In the genomic region with DNA sequence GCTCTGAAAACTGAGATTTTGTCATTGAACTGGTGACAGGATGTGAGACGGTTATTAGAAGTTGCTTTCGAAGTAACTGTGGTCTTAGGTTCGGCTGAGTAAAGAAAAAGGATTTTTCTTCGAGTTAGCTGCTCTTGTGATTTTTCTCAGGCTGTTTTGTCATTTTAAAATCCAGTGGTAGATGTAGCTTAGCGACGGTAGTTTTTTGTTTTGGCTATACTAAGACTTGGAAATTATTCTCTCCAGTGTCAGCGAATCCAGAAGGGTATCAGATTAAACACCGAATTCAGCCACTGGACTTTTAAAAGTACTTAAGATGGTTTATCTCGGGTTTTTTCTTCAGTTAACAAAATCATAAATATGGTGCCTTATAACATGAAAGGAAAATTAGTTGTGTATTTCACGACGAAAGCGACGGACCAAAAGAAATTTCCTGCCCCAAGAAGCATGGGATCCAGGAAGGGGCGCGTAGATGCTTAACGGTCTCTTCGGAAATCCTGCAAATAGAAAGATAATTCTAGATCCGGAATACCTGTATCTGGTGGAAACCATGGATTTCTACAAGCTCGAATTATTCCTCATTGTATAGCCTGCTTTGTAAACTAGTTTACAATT, we compare ENCODE assay signal across 8 cellular contexts. TPM values are rescaled to one million over a fixed set of nuclear protein-coding genes. Genes with fewer than 3 reads are reported as not detected.
DNase-seq lines count a peak whose midpoint lies in the region; ATAC-seq, FAIRE-seq and TF ChIP-seq lines count a peak whose summit lies in the region.

No MANE protein-coding gene starts in this region.

- no peak for TF ChIP-seq EP300 in K562 (IDR thresholded peaks at IDR 0.05; ENCODE audit: low read length)

- intact Hi-C loops in K562 (cut with micrococcal nuclease) (no loop called here), lower lobe of right lung (cut with DNase I) (no loop called here)

- peaks cover 35% of the 10 kb centered on the region for H3K79me2 ChIP-seq in K562 (ENCODE audit: control insufficient read depth, insufficient read depth, low read length)

- POLR2A ChIA-PET in K562 (lab: Yijun Ruan, JAX), result interaction anchor here (0.6 to 1.3 kb wide), 7 partner anchors 10 to 477 kb away, joined by 3 to 4 read pairs (median 3); no protein-coding TSS in a partner anchor

- no peak for TF ChIP-seq CTCF in K562 (IDR thresholded peaks at IDR 0.05 in 2 of 3, conservative IDR thresholded peaks at IDR 0.05 in 1 of 3; ENCODE audit: insufficient read depth in 2 of 3, low read depth in 1 of 3, low read length in 3 of 3)
- TF ChIP-seq CTCF in lower lobe of right lung (IDR thresholded peaks at IDR 0.05), result no peak
- TF ChIP-seq CTCF in type B pancreatic cell (conservative IDR thresholded peaks at IDR 0.05), result no peak

- peak overlapping the region; percentile 81 for H3K4me3 Mint-ChIP-seq in activated naive CD4-positive, alpha-beta T cell treated with anti-CD3 and anti-CD28 coated beads, Interleukin-2, amount 10 ng/mL, durations not matched to agents 7 days and 5 days
- H3K4me3 Mint-ChIP-seq in type B pancreatic cell, result peak overlapping the region; percentile 86

- peaks cover 40% of the 10 kb centered on the region for H3K4me1 Mint-ChIP-seq in activated naive CD4-positive, alpha-beta T cell treated with anti-CD3 and anti-CD28 coated beads, Interleukin-2, amount 10 ng/mL, durations not matched to agents 7 days and 5 days
- H3K4me1 Mint-ChIP-seq in type B pancreatic cell (ENCODE audit: unreplicated experiment), result peaks cover 24% of the 10 kb centered on the region

- no peak for TF ChIP-seq RAD21 in K562 (CRISPR knock-in tag; conservative IDR thresholded peaks at IDR 0.05 in 1 of 2, IDR thresholded peaks at IDR 0.05 in 1 of 2)

- in situ Hi-C loops in K562 (cut with MboI), result no loop called here

- H3K27ac ChIP-seq in K562 (ENCODE audit: extremely low read depth, low read depth, low read length) (peak overlapping the region; percentile 95), lower lobe of right lung (peak overlapping the region; percentile 98)

- BruUV-seq in K562 (replicated peaks; lab: Mats Ljungman, UMichigan), result TSS peak; percentile 74

- H2AFZ ChIP-seq in K562 (ENCODE audit: low read depth, low read length), result peak overlapping the region; percentile 3; the same call in 1 of the 2 replicates

- no peaks in the 10 kb centered on the region for H3K9me3 Mint-ChIP-seq in activated naive CD4-positive, alpha-beta T cell treated with anti-CD3 and anti-CD28 coated beads, Interleukin-2, amount 10 ng/mL, durations not matched to agents 7 days and 5 days
- H3K9me3 Mint-ChIP-seq in type B pancreatic cell, result no peaks in the 10 kb centered on the region

- peaks cover 6% of the 10 kb centered on the region for H3K27me3 Mint-ChIP-seq in activated naive CD4-positive, alpha-beta T cell treated with anti-CD3 and anti-CD28 coated beads, Interleukin-2, amount 10 ng/mL, durations not matched to agents 7 days and 5 days
- no peaks in the 10 kb centered on the region for H3K27me3 Mint-ChIP-seq in type B pancreatic cell

- no peaks in the 10 kb centered on the region; the same call in none of the 2 replicates for H4K20me1 ChIP-seq in K562 (replicated peaks; ENCODE audit: control insufficient read depth, insufficient read depth, low read length)

- WGBS in K562 (ENCODE audit: insufficient coverage, low coverage, missing lambda C conversion rate), result 5% methylated on average over 19 of the region's 19 CpGs

- H3K36me3 Mint-ChIP-seq in activated naive CD4-positive, alpha-beta T cell treated with anti-CD3 and anti-CD28 coated beads, Interleukin-2, amount 10 ng/mL, durations not matched to agents 7 days and 5 days, result peaks cover 32% of the 10 kb centered on the region
- H3K36me3 Mint-ChIP-seq in type B pancreatic cell, result peaks cover 17% of the 10 kb centered on the region

- H3K9ac ChIP-seq in K562 (ENCODE audit: insufficient read depth in 1 of 2, low read depth in 2 of 2, low read length in 2 of 2), result peak overlapping the region; percentile 81 to 99

- H3K4me1 ChIP-seq in K562 (replicated peaks in 1 of 2; ENCODE audit: control insufficient read depth in 2 of 2, insufficient read depth in 2 of 2, low read length in 2 of 2), result peaks cover 18 to 26% of the 10 kb centered on the region in 2 experiments
- peaks cover 52% of the 10 kb centered on the region for H3K4me1 ChIP-seq in lower lobe of right lung

- H3K9me1 ChIP-seq in K562 (ENCODE audit: control insufficient read depth, insufficient read depth, low read length), result no peaks in the 10 kb centered on the region

- H3K27me3 ChIP-seq in K562 (ENCODE audit: control insufficient read depth in 2 of 2, insufficient read depth in 2 of 2, low read length in 2 of 2) (no peaks in the 10 kb centered on the region), lower lobe of right lung (ENCODE audit: low read depth) (no peaks in the 10 kb centered on the region)

- peak; percentile 80 for FAIRE-seq in K562 (lab: Jason Lieb, UNC)

- DNase-seq in activated naive CD4-positive, alpha-beta T cell treated with anti-CD3 and anti-CD28 coated beads, Interleukin-2, amount 10 ng/mL, durations not matched to agents 7 days and 5 days, result no peak
- no peak for DNase-seq in activated naive CD4-positive, alpha-beta T cell treated with anti-CD3 and anti-CD28 coated beads, Interleukin-2, amount 50 U/mL, for 16 hours
- DNase-seq in K562 (ENCODE audit: extremely low read depth in 1 of 4, low spot score in 3 of 4) (peak in 1 of 4 experiments; percentile 10), lower lobe of right lung (no peak), type B pancreatic cell (ENCODE audit: extremely low spot score, unreplicated experiment) (no peak), mesenteric fat pad (ENCODE audit: low spot score) (no peak), HuH-7.5 (ENCODE audit: low spot score) (no peak)

- no peaks in the 10 kb centered on the region for H3K9me3 ChIP-seq in K562 (replicated peaks; ENCODE audit: control insufficient read depth, insufficient read depth, low read depth, low read length)
- no peaks in the 10 kb centered on the region for H3K9me3 ChIP-seq in lower lobe of right lung

- peak; percentile 4; the same call in 1 of the 2 replicates for TF ChIP-seq POLR2A in K562 (conservative IDR thresholded peaks at IDR 0.05)

- H3K27ac Mint-ChIP-seq in activated naive CD4-positive, alpha-beta T cell treated with anti-CD3 and anti-CD28 coated beads, Interleukin-2, amount 10 ng/mL, durations not matched to agents 7 days and 5 days, result peak overlapping the region; percentile 93
- peak overlapping the region; percentile 95 for H3K27ac Mint-ChIP-seq in type B pancreatic cell

- peaks cover 46% of the 10 kb centered on the region for H3K36me3 ChIP-seq in K562 (ENCODE audit: control insufficient read depth, insufficient read depth, low read length)
- H3K36me3 ChIP-seq in lower lobe of right lung, result peaks cover 22% of the 10 kb centered on the region

- CTCF ChIA-PET in activated naive CD4-positive, alpha-beta T cell treated with anti-CD3 and anti-CD28 coated beads, Interleukin-2, amount 10 ng/mL, durations not matched to agents 7 days and 5 days (lab: Charles Lee), result interaction anchor here (1.0 to 2.2 kb wide), 3 partner anchors 53 to 111 kb away, joined by 3 to 8 read pairs (median 7); partner anchors contain the start of gene WDR33
- CTCF ChIA-PET in K562 (lab: Yijun Ruan, JAX; ENCODE audit: low intra/inter-chr PET ratio), result interaction anchor here (0.6 kb wide), 1 partner anchor 141 kb away, joined by 3 read pairs; no protein-coding TSS in a partner anchor

- peak overlapping the region; percentile 83 for H3K4me3 ChIP-seq in K562
- peak overlapping the region; percentile 70 for H3K4me3 ChIP-seq in lower lobe of right lung

- peak overlapping the region; percentile 93 for H3K4me2 ChIP-seq in K562 (ENCODE audit: insufficient read depth, low read length)

- ATAC-seq in K562 (no peak), lower lobe of right lung (no peak), HG03442 (IDR thresholded peaks at IDR 0.05; ENCODE audit: unreplicated experiment) (no peak)

RNA-seq across cellular contexts. Expression of gene SFT2D3, which starts 1.2 kb away (rescaled TPM):
- 11.0 and 11.3 TPM in 2 replicates for total RNA-seq in K562 (2011; cell fraction: chromatin; rRNA removed; ENCODE audit: low replicate concordance)
- 15.0 and 17.7 TPM in 2 replicates for total RNA-seq in K562 (2011; cell fraction: nucleolus; rRNA removed)
- 14.9 and 19.2 TPM in 2 replicates for total RNA-seq in K562 (2011; cell fraction: nucleoplasm; rRNA removed)
- 8.9 and 12.1 TPM in 2 replicates for total RNA-seq in K562 (2014; rRNA removed)
- 7.7 and 9.1 TPM in 2 replicates for total RNA-seq in K562 (2014; rRNA removed; fragmentation: Illumina TruSeq; extraction: Trizol)
- total RNA-seq in K562 (2015; rRNA removed; fragmentation: Illumina TruSeq; extraction: Trizol), result 6.3 and 7.5 TPM in 2 replicates
- total RNA-seq in K562 (2021), result 8.8 and 9.9 TPM in 2 replicates
- 9.1 and 9.2 TPM in 2 replicates for polyA plus RNA-seq in K562 (2011; rRNA removed)
- polyA plus RNA-seq in K562 (2011; cell fraction: cytosol; rRNA removed), result 9.0 and 10.1 TPM in 2 replicates
- 4.7 and 5.3 TPM in 2 replicates for polyA plus RNA-seq in K562 (2011; cell fraction: nucleus; rRNA removed)
- 0.12 TPM in 1 of 2 replicates, not detected in the other for polyA plus RNA-seq in K562 (2012)
- 7.7 and 8.9 TPM in 2 replicates for polyA plus RNA-seq in K562 (2014; fragmentation: Illumina TruSeq; extraction: Trizol)
- not detected for polyA plus RNA-seq in K562 (2014; fragmentation: Nextera tagmentation; extraction: Ambion mirVana)
- 9.6 and 11.6 TPM in 2 replicates for polyA plus RNA-seq in K562 (2014; rRNA removed)
- polyA minus RNA-seq in K562 (2011; rRNA and poly(A)+ RNA removed), result 7.0 and 7.3 TPM in 2 replicates
- polyA minus RNA-seq in K562 (2011; cell fraction: cytosol; rRNA and poly(A)+ RNA removed), result 3.8 and 4.8 TPM in 2 replicates
- polyA minus RNA-seq in K562 (2011; cell fraction: nucleus; rRNA and poly(A)+ RNA removed), result 7.0 and 9.7 TPM in 2 replicates
- total RNA-seq in lower lobe of right lung, result 7.4 TPM
- total RNA-seq in type B pancreatic cell (ENCODE audit: low replicate concordance), result 10.7 and 12.5 TPM in 2 replicates
- total RNA-seq in mesenteric fat pad, result 4.2 TPM

RNA-seq across cellular contexts. Expression of gene LIMS2, which starts 27.2 kb away (rescaled TPM):
- total RNA-seq in K562 (2011; cell fraction: chromatin; rRNA removed; ENCODE audit: low replicate concordance), result not detected in 2 replicates
- not detected in 2 replicates for total RNA-seq in K562 (2011; cell fraction: nucleolus; rRNA removed)
- total RNA-seq in K562 (2011; cell fraction: nucleoplasm; rRNA removed), result not detected in 2 replicates
- total RNA-seq in K562 (2014; rRNA removed) (not detected in 2 replicates), K562 (2014; rRNA removed; fragmentation: Illumina TruSeq; extraction: Trizol) (not detected in 2 replicates), K562 (2015; rRNA removed; fragmentation: Illumina TruSeq; extraction: Trizol) (not detected in 2 replicates), K562 (2021) (0.11 and 0.22 TPM in 2 replicates), lower lobe of right lung (148 TPM), type B pancreatic cell (ENCODE audit: low replicate concordance) (13.1 and 20.5 TPM in 2 replicates), mesenteric fat pad (70.6 TPM)
- polyA plus RNA-seq in K562 (2011; rRNA removed) (0.04 TPM in 1 of 2 replicates, not detected in the other), K562 (2014; fragmentation: Illumina TruSeq; extraction: Trizol) (not detected in 2 replicates), K562 (2014; fragmentation: Nextera tagmentation; extraction: Ambion mirVana) (not detected), K562 (2014; rRNA removed) (not detected in 2 replicates)
- polyA plus RNA-seq in K562 (2011; cell fraction: cytosol; rRNA removed), result not detected in 2 replicates
- not detected in 2 replicates for polyA plus RNA-seq in K562 (2011; cell fraction: nucleus; rRNA removed)
- polyA plus RNA-seq in K562 (2012), result 0.08 TPM in 2 replicates
- not detected in 2 replicates for polyA minus RNA-seq in K562 (2011; rRNA and poly(A)+ RNA removed)
- not detected in 2 replicates for polyA minus RNA-seq in K562 (2011; cell fraction: cytosol; rRNA and poly(A)+ RNA removed)
- polyA minus RNA-seq in K562 (2011; cell fraction: nucleus; rRNA and poly(A)+ RNA removed), result not detected in 2 replicates

RNA-seq across cellular contexts. Expression of gene GPR17, which starts 56.5 kb away (rescaled TPM):
- not detected in 2 replicates for total RNA-seq in K562 (2011; cell fraction: chromatin; rRNA removed; ENCODE audit: low replicate concordance)
- total RNA-seq in K562 (2011; cell fraction: nucleolus; rRNA removed), result not detected in 2 replicates
- total RNA-seq in K562 (2011; cell fraction: nucleoplasm; rRNA removed), result not detected in 2 replicates
- total RNA-seq in K562 (2014; rRNA removed) (not detected in 2 replicates), K562 (2014; rRNA removed; fragmentation: Illumina TruSeq; extraction: Trizol) (not detected in 2 replicates), K562 (2015; rRNA removed; fragmentation: Illumina TruSeq; extraction: Trizol) (not detected in 2 replicates), K562 (2021) (not detected in 2 replicates), lower lobe of right lung (0.18 TPM), type B pancreatic cell (ENCODE audit: low replicate concordance) (0.19 TPM in 1 of 2 replicates, not detected in the other), mesenteric fat pad (not detected)
- polyA plus RNA-seq in K562 (2011; rRNA removed) (not detected in 2 replicates), K562 (2014; fragmentation: Illumina TruSeq; extraction: Trizol) (not detected in 2 replicates), K562 (2014; fragmentation: Nextera tagmentation; extraction: Ambion mirVana) (not detected), K562 (2014; rRNA removed) (not detected in 2 replicates)
- polyA plus RNA-seq in K562 (2011; cell fraction: cytosol; rRNA removed), result not detected in 2 replicates
- polyA plus RNA-seq in K562 (2011; cell fraction: nucleus; rRNA removed), result not detected in 2 replicates
- polyA plus RNA-seq in K562 (2012), result not detected in 2 replicates
- polyA minus RNA-seq in K562 (2011; rRNA and poly(A)+ RNA removed), result not detected in 2 replicates
- polyA minus RNA-seq in K562 (2011; cell fraction: cytosol; rRNA and poly(A)+ RNA removed), result not detected in 2 replicates
- polyA minus RNA-seq in K562 (2011; cell fraction: nucleus; rRNA and poly(A)+ RNA removed), result not detected in 2 replicates

Comparison
In these comparisons a context has a peak if more than half of its experiments do, and no peak if none do; other contexts are left out.
1. RNA of gene LIMS2, which starts 27.2 kb away (total RNA-seq): 148 TPM in lower lobe of right lung (single experiment), 70.6 TPM in mesenteric fat pad (single experiment) and 13.1 to 20.5 TPM in type B pancreatic cell; 0.11 to 0.22 TPM in K562; every median in the first group is over 10 times any median in the second.